In the genomic region with DNA sequence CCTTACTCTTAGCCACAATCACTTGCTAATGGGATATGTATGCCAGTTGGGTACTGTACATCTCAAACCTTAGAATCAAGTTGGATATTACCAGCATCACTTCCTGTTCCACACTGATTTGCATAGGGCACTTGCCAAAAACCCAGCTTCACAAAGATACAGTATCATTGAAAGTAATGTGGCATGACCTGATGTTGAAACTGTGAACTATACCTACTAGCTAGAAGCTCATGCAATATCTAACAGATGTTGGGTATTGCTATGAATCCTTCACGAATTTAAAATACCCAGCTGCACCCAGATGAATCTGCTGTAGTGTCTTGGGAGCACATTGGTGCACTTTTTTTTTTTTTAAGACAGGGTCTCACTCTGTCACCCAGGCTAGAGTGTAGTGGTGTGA, we compare ENCODE assay signal across 13 cellular contexts.
DNase-seq lines count a peak whose midpoint lies in the region; ATAC-seq and TF ChIP-seq lines count a peak whose summit lies in the region.
"Had no signal": no experiment of that assay in that cellular context is flagged by ENCODE, and none has a peak within 500 bp of the region (broad histone marks: within the 10 kb centered on the region; RNA-seq: fewer than 3 reads in every experiment).

No MANE protein-coding gene starts in this region.

- H2AFZ ChIP-seq in MM.1S (ENCODE audit: low read length) = no peak overlapping the region

- H3K27ac ChIP-seq in MM.1S (ENCODE audit: low read length) (no peak overlapping the region; the same call in 1 of the 2 replicates), coronary artery (no peak overlapping the region)
- H3K27ac ChIP-seq: pancreas had no signal

- H3K9me3 ChIP-seq in MM.1S (replicated peaks; ENCODE audit: insufficient read depth, low read length) = no peaks in the 10 kb centered on the region
- H3K9me3 ChIP-seq: pancreas had no signal

- H3K4me1 ChIP-seq in MM.1S (ENCODE audit: low read length) = peaks cover 17% of the 10 kb centered on the region
- H3K4me1 ChIP-seq: pancreas had no signal

- H4K20me1 ChIP-seq in MM.1S (ENCODE audit: insufficient read depth, low read length) = no peaks in the 10 kb centered on the region

- no peaks in the 10 kb centered on the region for H3K27me3 ChIP-seq in MM.1S (replicated peaks; ENCODE audit: insufficient read depth, low read length)
- H3K27me3 ChIP-seq: pancreas had no signal

- H3K9ac ChIP-seq in MM.1S (ENCODE audit: low read length) = no peak overlapping the region

- H3K36me3 ChIP-seq in MM.1S (replicated peaks; ENCODE audit: insufficient read depth, low read length) = no peaks in the 10 kb centered on the region
- H3K36me3 ChIP-seq: pancreas had no signal

- no peaks in the 10 kb centered on the region; the same call in 1 of the 2 replicates for H3F3A ChIP-seq in MM.1S (ENCODE audit: insufficient read depth, low read length)

- DNase-seq in GM12865 (ENCODE audit: low read depth) (peak; percentile 82), MM.1S (peak; percentile 60), NCI-H524 treated with DMSO at 0.1 percent for 48 hours (lab: John Stamatoyannopoulos, UW) (no peak), NCI-H446 (lab: John Stamatoyannopoulos, UW) (no peak), coronary artery (ENCODE audit: low spot score) (no peak)
- DNase-seq in activated CD4-positive, alpha-beta T cell treated with anti-CD3 and anti-CD28 coated beads, Interleukin-2, amount 50 U/mL, for 48 hours = no peak
- DNase-seq: amygdala, EL, KBM-7, NCI-H2081, pancreas had no signal

- no peaks in the 10 kb centered on the region for H3K79me2 ChIP-seq in MM.1S (ENCODE audit: low read length)

- no peaks in the 10 kb centered on the region for H3K9me2 ChIP-seq in MM.1S (replicated peaks; ENCODE audit: insufficient read depth, low read length)

- no peak for TF ChIP-seq CTCF in GM12865 (IDR thresholded peaks at IDR 0.05; ENCODE audit: insufficient read depth, low read depth, low read length, missing control alignments)
- TF ChIP-seq CTCF in MM.1S (IDR thresholded peaks at IDR 0.05; ENCODE audit: low read length) = no peak
- TF ChIP-seq CTCF in coronary artery (IDR thresholded peaks at IDR 0.05) = no peak

- peak overlapping the region; percentile 5; the same call in 1 of the 2 replicates for H3K4me2 ChIP-seq in MM.1S (ENCODE audit: low read depth, low read length)

- no peak overlapping the region for H3K4me3 ChIP-seq in GM12865 (ENCODE audit: low read depth, low read length)
- no peak overlapping the region for H3K4me3 ChIP-seq in MM.1S (ENCODE audit: low read length)
- H3K4me3 ChIP-seq in coronary artery = no peak overlapping the region
- H3K4me3 ChIP-seq: pancreas had no signal

- ATAC-seq in GM18873 (IDR thresholded peaks at IDR 0.05; ENCODE audit: low FRiP score, unreplicated experiment) = peak; percentile 66
- ATAC-seq in HG02678 (IDR thresholded peaks at IDR 0.05; ENCODE audit: unreplicated experiment) = peak; percentile 65
- ATAC-seq: pancreas had no signal

Comparison
In these comparisons a context has a peak if more than half of its experiments do, and no peak if none do; other contexts are left out.
1. DNase-seq: peak in GM12865 (single experiment) and MM.1S (single experiment); none in NCI-H524 treated with DMSO at 0.1 percent for 48 hours (single experiment), activated CD4-positive, alpha-beta T cell treated with anti-CD3 and anti-CD28 coated beads, Interleukin-2, amount 50 U/mL, for 48 hours (0 of 2), NCI-H446 (0 of 2) and coronary artery (single experiment).